Comparison of ENCODE assay signal across 27 cellular contexts in genomic region chr1:10027027-10027426, GRCh38. TPM values are rescaled to one million over a fixed set of nuclear protein-coding genes. Genes with fewer than 3 reads are reported as not detected.
"Had no signal": no experiment of that assay in that cellular context is flagged by ENCODE, and none has a peak within 500 bp of the region (broad histone marks: within the 10 kb centered on the region; RNA-seq: fewer than 3 reads in every experiment).

No MANE protein-coding gene starts in this region.

- FAIRE-seq: colon, endothelial cell of umbilical vein, islet of Langerhans, keratinocyte had no signal

- H3K27ac ChIP-seq: coronary artery, esophagus squamous epithelium, gastrocnemius medialis, heart right ventricle, left lung, lower lobe of right lung had no signal

- H3K36me3 ChIP-seq: esophagus squamous epithelium, gastrocnemius medialis, heart right ventricle, left lung, lower lobe of right lung had no signal

- DNase-seq: dermis blood vessel endothelial cell; dorsolateral prefrontal cortex; effector CD4-positive, alpha-beta T cell; effector memory CD4-positive, alpha-beta T cell; esophagus squamous epithelium; foreskin fibroblast; foreskin melanocyte; gastrocnemius medialis; glutamatergic neuron; head of caudate nucleus; heart right ventricle; hippocampal formation; left cardiac atrium; left lung; left ventricle myocardium superior; lower lobe of right lung; mesenchymal stem cell; mucosa of descending colon; naive B cell had no signal

- ATAC-seq: gastrocnemius medialis, heart right ventricle, left cardiac atrium, left lung, left ventricle myocardium superior, lower lobe of right lung, mucosa of descending colon had no signal

- H3K27me3 ChIP-seq: dorsolateral prefrontal cortex, esophagus squamous epithelium, gastrocnemius medialis, heart right ventricle, left lung had no signal

- H3K4me3 ChIP-seq: coronary artery, dorsolateral prefrontal cortex, esophagus squamous epithelium, gastrocnemius medialis, heart right ventricle, left lung, lower lobe of right lung, mucosa of descending colon had no signal

- H3K9me3 ChIP-seq: esophagus squamous epithelium, gastrocnemius medialis, left lung, lower lobe of right lung, mucosa of descending colon had no signal

RNA-seq across cellular contexts. Expression of gene RBP7, which starts 30.0 kb away (rescaled TPM):
- total RNA-seq: endothelial cell of umbilical vein, glomerular endothelial cell, lung microvascular endothelial cell, myocyte had no signal
- polyA plus RNA-seq: endothelial cell of umbilical vein had no signal
